Comparison of ENCODE assay signal across 22 cellular contexts in the genomic region with DNA sequence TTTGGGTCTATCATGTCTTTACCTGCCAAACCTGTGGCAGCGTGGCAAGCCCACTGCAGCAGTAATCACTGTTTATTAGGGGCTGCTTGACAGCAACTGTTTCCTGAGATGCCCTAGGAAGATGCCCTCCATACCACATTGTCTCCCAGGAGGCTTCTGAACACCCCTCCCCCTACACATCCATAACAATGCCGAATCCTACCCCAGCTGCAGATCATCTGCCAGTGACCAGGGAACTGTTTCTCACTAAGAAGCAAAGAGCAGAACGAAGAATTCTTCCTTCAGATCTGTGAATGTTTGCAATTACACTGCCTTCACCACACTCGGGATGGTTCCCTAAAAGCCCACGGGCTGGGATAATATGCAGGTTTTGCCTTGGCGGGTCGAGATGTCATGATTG.
"Had no signal": no experiment of that assay in that cellular context is flagged by ENCODE, and none has a peak within 500 bp of the region (broad histone marks: within the 10 kb centered on the region; RNA-seq: fewer than 3 reads in every experiment).

No MANE protein-coding gene starts in this region.

- H3K36me3 ChIP-seq: adrenal gland, esophagus muscularis mucosa, neutrophil, pancreas, right atrium auricular region, upper lobe of left lung had no signal

- H3K4me3 ChIP-seq: adrenal gland, esophagus muscularis mucosa, pancreas, psoas muscle, right atrium auricular region, upper lobe of left lung had no signal

- ATAC-seq: activated T-helper 17 cell treated with anti-CD3 and anti-CD28 coated beads, Interleukin-2, amount 50 U/mL, for 72 hours; left ventricle myocardium superior; natural killer cell; pancreas; psoas muscle; stimulated activated naive CD8-positive, alpha-beta T cell treated with anti-CD3 and anti-CD28 coated beads, Interleukin-15, Interleukin-2, amounts not matched to agents 100 U/mL and 50 U/mL, for 24 hours had no signal

- H3K27ac ChIP-seq: adrenal gland, esophagus muscularis mucosa, neutrophil, pancreas, psoas muscle, right atrium auricular region, upper lobe of left lung had no signal

- FAIRE-seq: astrocyte, frontal cortex, pancreas had no signal

- H3K4me1 ChIP-seq: adrenal gland, esophagus muscularis mucosa, pancreas, psoas muscle, right atrium auricular region, upper lobe of left lung had no signal

- DNase-seq: activated T-cell treated with anti-CD3 and anti-CD28 coated beads, Interleukin-2, amount 50 U/mL, for 1 hour; adrenal gland; central memory CD4-positive, alpha-beta T cell; dermis blood vessel endothelial cell; effector memory CD4-positive, alpha-beta T cell; hippocampal formation; left ventricle myocardium superior; mammary epithelial cell; midbrain; natural killer cell; pancreas; psoas muscle; stimulated activated CD4-positive, alpha-beta T cell treated with anti-CD3 and anti-CD28 coated beads, Interleukin-4, amount 100 ng/mL, for 24 hours; stimulated activated naive CD8-positive, alpha-beta T cell treated with anti-CD3 and anti-CD28 coated beads, Interleukin-15, Interleukin-2, amounts not matched to agents 100 U/mL and 50 U/mL, for 24 hours; T-helper 9 cell; upper lobe of left lung had no signal

- H3K9me3 ChIP-seq: esophagus muscularis mucosa, neutrophil, pancreas, psoas muscle, right atrium auricular region, upper lobe of left lung had no signal

- H3K27me3 ChIP-seq: adrenal gland, esophagus muscularis mucosa, pancreas, right atrium auricular region, upper lobe of left lung had no signal
